Comparison of ENCODE assay signal across 14 cellular contexts in the genomic region with DNA sequence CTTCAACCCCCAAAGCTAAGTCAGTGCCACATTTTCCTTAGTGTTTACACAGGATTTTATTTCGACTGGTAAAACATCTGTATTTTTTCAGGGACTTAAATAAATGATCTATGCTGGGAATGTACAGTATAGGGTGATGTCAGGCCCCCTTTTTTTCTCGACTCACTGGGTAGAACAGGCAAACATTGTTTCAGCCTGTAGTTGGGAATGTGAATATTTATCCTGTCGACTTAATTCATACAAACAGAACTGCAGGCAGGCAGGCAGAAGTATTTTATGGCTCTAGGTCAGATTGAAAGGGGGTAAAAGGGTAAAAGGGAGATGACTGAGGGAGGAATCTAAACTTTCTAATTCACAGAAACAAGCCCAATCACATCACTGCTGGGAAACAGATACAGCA.
DNase-seq lines count a peak whose midpoint lies in the region; ATAC-seq and TF ChIP-seq lines count a peak whose summit lies in the region.
"Had no signal": no experiment of that assay in that cellular context is flagged by ENCODE, and none has a peak within 500 bp of the region (broad histone marks: within the 10 kb centered on the region; RNA-seq: fewer than 3 reads in every experiment).

No MANE protein-coding gene starts in this region.

- no peak for TF ChIP-seq RAD21 in SK-N-SH (IDR thresholded peaks at IDR 0.05; ENCODE audit: low read length)

- POLR2A ChIA-PET in SK-N-SH (lab: Yijun Ruan, JAX), result no interaction called here

- H3K9me2 ChIP-seq in GM23338 (ENCODE audit: insufficient read depth) (no peaks in the 10 kb centered on the region; the same call in 1 of the 2 replicates), SK-N-SH (no peaks in the 10 kb centered on the region)

- no peak for TF ChIP-seq POLR2A in sigmoid colon (IDR thresholded peaks at IDR 0.05)

- H2AFZ ChIP-seq in GM23338, result no peak overlapping the region
- H2AFZ ChIP-seq in SK-N-SH (ENCODE audit: low read depth), result no peak overlapping the region

- H3K4me1 ChIP-seq in GM23338 (ENCODE audit: insufficient read depth) (peaks cover 23% of the 10 kb centered on the region), SK-N-SH (ENCODE audit: control insufficient read depth in 1 of 2, insufficient read depth in 2 of 2, low read depth in 1 of 2, low read length in 1 of 2) (peaks cover 23 to 56% of the 10 kb centered on the region in 2 experiments), sigmoid colon (peaks cover 0 to 85% (median 74%) of the 10 kb centered on the region in 4 donors)

- no peak for TF ChIP-seq EP300 in SK-N-SH (IDR thresholded peaks at IDR 0.05; ENCODE audit: borderline replicate concordance in 1 of 2, low read depth in 1 of 2, low read length in 1 of 2)
- no peak for TF ChIP-seq EP300 in sigmoid colon (IDR thresholded peaks at IDR 0.05)

- H4K20me1 ChIP-seq in GM23338 (replicated peaks; ENCODE audit: insufficient read depth) (no peaks in the 10 kb centered on the region), SK-N-SH (ENCODE audit: insufficient read depth) (no peaks in the 10 kb centered on the region)
- H4K20me1 ChIP-seq: BLaER1 treated with 17β-estradiol and CSF1 and Interleukin-3, amounts not matched to agents 10 nM and 100 nM had no signal

- H3F3A ChIP-seq in GM23338 (replicated peaks; ENCODE audit: low read depth) (no peaks in the 10 kb centered on the region), SK-N-SH (replicated peaks; ENCODE audit: insufficient read depth) (no peaks in the 10 kb centered on the region)

- H3K4me2 ChIP-seq in GM23338 (no peak overlapping the region), SK-N-SH (peak overlapping the region; percentile 31; the same call in 1 of the 2 replicates)
- H3K4me2 ChIP-seq: BLaER1 treated with 17β-estradiol and CSF1 and Interleukin-3, amounts not matched to agents 10 nM and 100 nM had no signal

- CTCF ChIA-PET in SK-N-SH (lab: Yijun Ruan, JAX), result interaction anchor here (9.9 kb wide), 1 partner anchor 135 kb away, joined by 70 read pairs; no protein-coding TSS in a partner anchor

- no peak for TF ChIP-seq CTCF in GM23338 (conservative IDR thresholded peaks at IDR 0.05; ENCODE audit: low read depth in 2 of 2)
- no peak for TF ChIP-seq CTCF in SK-N-SH (IDR thresholded peaks at IDR 0.05)
- no peak for TF ChIP-seq CTCF in sigmoid colon (IDR thresholded peaks at IDR 0.05)

- no peak overlapping the region for H3K4me3 Mint-ChIP-seq in GM23338
- H3K4me3 Mint-ChIP-seq: activated B cell treated with CpG ODN at 0.5 μM for 24 hours had no signal

- no peak overlapping the region for H3K9ac ChIP-seq in SK-N-SH
- H3K9ac ChIP-seq: BLaER1 treated with 17β-estradiol and CSF1 and Interleukin-3, amounts not matched to agents 10 nM and 100 nM had no signal

- no peak for ATAC-seq in GM23338
- no peak for ATAC-seq in HG03460 (IDR thresholded peaks at IDR 0.05; ENCODE audit: unreplicated experiment)

- H3K9me3 ChIP-seq in SK-N-SH (no peaks in the 10 kb centered on the region), sigmoid colon (no peaks in the 10 kb centered on the region)

- H3K27ac Mint-ChIP-seq in GM23338, result 0 out of 2 replicates have a peak overlapping the region, but pooled peaks have one; percentile 8
- H3K27ac Mint-ChIP-seq: activated B cell treated with CpG ODN at 0.5 μM for 24 hours had no signal

- H3K4me3 ChIP-seq in GM23338, result no peak overlapping the region
- no peak overlapping the region for H3K4me3 ChIP-seq in SK-N-SH (ENCODE audit: low read depth in 2 of 2, low read length in 1 of 2)
- no peak overlapping the region for H3K4me3 ChIP-seq in sigmoid colon
- H3K4me3 ChIP-seq: BLaER1 treated with 17β-estradiol and CSF1 and Interleukin-3, amounts not matched to agents 10 nM and 100 nM had no signal

- H3K27ac ChIP-seq in GM23338 (ENCODE audit: low read depth) (no peak overlapping the region; the same call in 1 of the 2 replicates), SK-N-SH (ENCODE audit: low read depth in 2 of 2, low read length in 1 of 2) (peak overlapping the region; percentile 69 to 100; a peak in 3 of 4 replicates), sigmoid colon (peak overlapping the region; percentile 85 to 92 (median 86))
- H3K27ac ChIP-seq: BLaER1 treated with 17β-estradiol and CSF1 and Interleukin-3, amounts not matched to agents 10 nM and 100 nM had no signal

- no peaks in the 10 kb centered on the region for H3K9me3 Mint-ChIP-seq in GM23338
- H3K9me3 Mint-ChIP-seq: activated B cell treated with CpG ODN at 0.5 μM for 24 hours had no signal

- peaks cover 46% of the 10 kb centered on the region for H3K4me1 Mint-ChIP-seq in GM23338
- H3K4me1 Mint-ChIP-seq: activated B cell treated with CpG ODN at 0.5 μM for 24 hours had no signal

- no peaks in the 10 kb centered on the region for H3K36me3 ChIP-seq in GM23338 (ENCODE audit: insufficient read depth)
- H3K36me3 ChIP-seq in SK-N-SH (replicated peaks in 1 of 2; ENCODE audit: control insufficient read depth in 1 of 2, insufficient read depth in 2 of 2, low read length in 1 of 2), result no peaks in the 10 kb centered on the region
- H3K36me3 ChIP-seq in sigmoid colon, result no peaks in the 10 kb centered on the region

- peaks cover 6% of the 10 kb centered on the region for H3K27me3 Mint-ChIP-seq in GM23338 (ENCODE audit: insufficient read depth, low read depth, poor library complexity)
- H3K27me3 Mint-ChIP-seq: activated B cell treated with CpG ODN at 0.5 μM for 24 hours had no signal

- 24% methylated on average over 3 of the region's 3 CpGs for WGBS in SK-N-SH (ENCODE audit: low lambda C conversion rate)
- 13 to 55% methylated on average over 3 of the region's 3 CpGs for WGBS in sigmoid colon, 2 donors

- DNase-seq in GM23338 (ENCODE audit: low spot score), result no peak
- DNase-seq in SK-N-SH, result no peak
- DNase-seq in left kidney (ENCODE audit: low read depth, low spot score), result peak; percentile 81
- no peak for DNase-seq in sigmoid colon
- DNase-seq in putamen (ENCODE audit: low spot score), result no peak
- DNase-seq in UCSD-AML1 (lab: John Stamatoyannopoulos, UW; ENCODE audit: unreplicated experiment), result no peak
- DNase-seq in stimulated activated CD4-positive, alpha-beta T cell treated with anti-CD3 and anti-CD28 coated beads, Interleukin-12 subunit alpha, Interleukin-12 subunit beta, amount 100 ng/mL, for 4 hours, result no peak
- DNase-seq: activated B cell treated with CpG ODN at 0.5 μM for 24 hours, amygdala, foreskin melanocyte, GOT3, NCI-H2081 treated with DMSO at 0.1 percent for 48 hours had no signal

- no peaks in the 10 kb centered on the region for H3K27me3 ChIP-seq in GM23338 (ENCODE audit: insufficient read depth)
- no peaks in the 10 kb centered on the region for H3K27me3 ChIP-seq in SK-N-SH (ENCODE audit: insufficient read depth)
- H3K27me3 ChIP-seq in sigmoid colon, result no peaks in the 10 kb centered on the region
- H3K27me3 ChIP-seq: BLaER1 treated with 17β-estradiol and CSF1 and Interleukin-3, amounts not matched to agents 10 nM and 100 nM had no signal

- no peaks in the 10 kb centered on the region for H3K79me2 ChIP-seq in GM23338 (replicated peaks; ENCODE audit: insufficient read depth)
- H3K79me2 ChIP-seq in SK-N-SH (ENCODE audit: insufficient read depth), result no peaks in the 10 kb centered on the region

- intact Hi-C loops in sigmoid colon (cut with DNase I), result loop anchor here (5.0 to 10.0 kb wide), 5 partner anchors 47 to 175 kb away; partner anchors contain the start of gene ZFP36L2

- no peaks in the 10 kb centered on the region for H3K36me3 Mint-ChIP-seq in GM23338 (ENCODE audit: low read depth)

TF ChIP-seq in GM23338, 12 proteins besides CTCF, POLR2A, EP300 and RAD21 (continues in another document):
- no peak for TF ChIP-seq STAT1 (IDR thresholded peaks at IDR 0.05; ENCODE audit: unreplicated experiment)
- TF ChIP-seq, protein P1, sequence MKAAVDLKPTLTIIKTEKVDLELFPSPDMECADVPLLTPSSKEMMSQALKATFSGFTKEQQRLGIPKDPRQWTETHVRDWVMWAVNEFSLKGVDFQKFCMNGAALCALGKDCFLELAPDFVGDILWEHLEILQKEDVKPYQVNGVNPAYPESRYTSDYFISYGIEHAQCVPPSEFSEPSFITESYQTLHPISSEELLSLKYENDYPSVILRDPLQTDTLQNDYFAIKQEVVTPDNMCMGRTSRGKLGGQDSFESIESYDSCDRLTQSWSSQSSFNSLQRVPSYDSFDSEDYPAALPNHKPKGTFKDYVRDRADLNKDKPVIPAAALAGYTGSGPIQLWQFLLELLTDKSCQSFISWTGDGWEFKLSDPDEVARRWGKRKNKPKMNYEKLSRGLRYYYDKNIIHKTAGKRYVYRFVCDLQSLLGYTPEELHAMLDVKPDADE (IDR thresholded peaks at IDR 0.05), result no peak
- TF ChIP-seq ZNF114 (CRISPR knock-in tag; IDR thresholded peaks at IDR 0.05), result no peak
- no peak for TF ChIP-seq CREB1 (CRISPR knock-in tag; IDR thresholded peaks at IDR 0.05; ENCODE audit: low read depth)
- TF ChIP-seq POLR2AphosphoS5 (IDR thresholded peaks at IDR 0.05; ENCODE audit: low read depth), result no peak

TF ChIP-seq in SK-N-SH, 30 proteins besides CTCF, POLR2A, EP300 and RAD21:
- TF ChIP-seq, protein P2, sequence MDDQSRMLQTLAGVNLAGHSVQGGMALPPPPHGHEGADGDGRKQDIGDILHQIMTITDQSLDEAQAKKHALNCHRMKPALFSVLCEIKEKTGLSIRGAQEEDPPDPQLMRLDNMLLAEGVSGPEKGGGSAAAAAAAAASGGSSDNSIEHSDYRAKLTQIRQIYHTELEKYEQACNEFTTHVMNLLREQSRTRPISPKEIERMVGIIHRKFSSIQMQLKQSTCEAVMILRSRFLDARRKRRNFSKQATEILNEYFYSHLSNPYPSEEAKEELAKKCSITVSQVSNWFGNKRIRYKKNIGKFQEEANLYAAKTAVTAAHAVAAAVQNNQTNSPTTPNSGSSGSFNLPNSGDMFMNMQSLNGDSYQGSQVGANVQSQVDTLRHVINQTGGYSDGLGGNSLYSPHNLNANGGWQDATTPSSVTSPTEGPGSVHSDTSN (IDR thresholded peaks at IDR 0.05), result no peak
- TF ChIP-seq TEAD4 (IDR thresholded peaks at IDR 0.05; ENCODE audit: borderline replicate concordance, insufficient read depth), result no peak
